8 cellular contexts compared by ENCODE assay signal in genomic region chr5:37370864-37371726, GRCh38. TPM values are rescaled to one million over a fixed set of nuclear protein-coding genes. Genes with fewer than 3 reads are reported as not detected.
DNase-seq lines count a peak whose midpoint lies in the region; ATAC-seq and TF ChIP-seq lines count a peak whose summit lies in the region.

Gene NUP155, minus strand, starts transcription at chr5:37371106. Its CDS starts 129 bp downstream, at chr5:37370977.

- H3K27me3 ChIP-seq in GM23338 (ENCODE audit: insufficient read depth), result no peaks in the 10 kb centered on the region
- H3K27me3 ChIP-seq in fibroblast of lung (ENCODE audit: control insufficient read depth, insufficient read depth, low read length), result no peaks in the 10 kb centered on the region

- peaks cover 6% of the 10 kb centered on the region for H3K27me3 Mint-ChIP-seq in GM23338 (ENCODE audit: insufficient read depth, low read depth, poor library complexity)
- H3K27me3 Mint-ChIP-seq in naive thymus-derived CD8-positive, alpha-beta T cell, result no peaks in the 10 kb centered on the region

- peak within 1 kb of the TSS; percentile 84 for H3K9ac ChIP-seq in fibroblast of lung (ENCODE audit: insufficient read depth, low read length)

- peaks cover 47% of the 10 kb centered on the region for H3K79me2 ChIP-seq in GM23338 (replicated peaks; ENCODE audit: insufficient read depth)
- peaks cover 44% of the 10 kb centered on the region for H3K79me2 ChIP-seq in fibroblast of lung (ENCODE audit: control insufficient read depth, insufficient read depth, low read length)

- H3K27ac ChIP-seq in GM23338 (ENCODE audit: low read depth) (peak within 1 kb of the TSS; percentile 84), fibroblast of lung (ENCODE audit: insufficient read depth, low read length) (peak within 1 kb of the TSS; percentile 90)

- H3K4me3 Mint-ChIP-seq in GM23338, result peak within 1 kb of the TSS; percentile 99
- peak within 1 kb of the TSS; percentile 95 to 99 (median 98) for H3K4me3 Mint-ChIP-seq in naive thymus-derived CD8-positive, alpha-beta T cell

- ATAC-seq in GM23338, result peak; percentile 96
- ATAC-seq in naive thymus-derived CD8-positive, alpha-beta T cell, result peak; percentile 92 to 93

- peak; percentile 97 for DNase-seq in Daoy (ENCODE audit: low read depth)
- DNase-seq in GM23338 (ENCODE audit: low spot score), result peak; percentile 99
- peak; percentile 95 for DNase-seq in LHCN-M2 (ENCODE audit: low read depth)
- DNase-seq in RPMI8226, result peak; percentile 97
- peak; percentile 76 to 80 for DNase-seq in activated T-helper 1 cell treated with anti-CD3 and anti-CD28 coated beads, Interleukin-2, amount 50 U/mL, for 16 hours (ENCODE audit: low read depth in 1 of 2, low spot score in 1 of 2)
- DNase-seq in fibroblast of lung (ENCODE audit: low read depth in 2 of 2), result peak; percentile 96 to 97
- peak; percentile 74 to 93 (median 86) for DNase-seq in naive thymus-derived CD8-positive, alpha-beta T cell
- DNase-seq in stimulated activated naive CD4-positive, alpha-beta T cell (lab: John Stamatoyannopoulos, UW), result peak; percentile 76 to 87 (median 84)

- H3K4me2 ChIP-seq in GM23338 (peak within 1 kb of the TSS; percentile 95), fibroblast of lung (ENCODE audit: extremely low read depth, insufficient read depth, low read length) (peak within 1 kb of the TSS; percentile 60)

- H3K9me3 Mint-ChIP-seq in GM23338, result no peaks in the 10 kb centered on the region; the same call in 2 of the 3 replicates
- no peaks in the 10 kb centered on the region for H3K9me3 Mint-ChIP-seq in naive thymus-derived CD8-positive, alpha-beta T cell

- no peaks in the 10 kb centered on the region for H3K9me2 ChIP-seq in GM23338 (ENCODE audit: insufficient read depth)

- peaks cover 14% of the 10 kb centered on the region for H3K4me1 Mint-ChIP-seq in GM23338
- H3K4me1 Mint-ChIP-seq in naive thymus-derived CD8-positive, alpha-beta T cell, result peaks cover 21 to 43% (median 40%) of the 10 kb centered on the region in 4 donors

- H3K36me3 ChIP-seq in GM23338 (ENCODE audit: insufficient read depth) (no peaks in the 10 kb centered on the region), fibroblast of lung (ENCODE audit: control insufficient read depth, insufficient read depth, low read length) (no peaks in the 10 kb centered on the region)

- H3K27ac Mint-ChIP-seq in GM23338, result peak within 1 kb of the TSS; percentile 99
- H3K27ac Mint-ChIP-seq in naive thymus-derived CD8-positive, alpha-beta T cell, result peak within 1 kb of the TSS; percentile 94 to 99 (median 97)

- peak within 1 kb of the TSS; percentile 98 for H3K4me3 ChIP-seq in GM23338
- H3K4me3 ChIP-seq in fibroblast of lung (replicated peaks in 1 of 4; ENCODE audit: control extremely low read depth in 1 of 4, insufficient read depth in 1 of 4, low read depth in 3 of 4, low read length in 4 of 4), result peak within 1 kb of the TSS; percentile 78 to 99 (median 92)

- H3K36me3 Mint-ChIP-seq in GM23338 (ENCODE audit: low read depth), result peaks cover 9% of the 10 kb centered on the region; the same call in 2 of the 3 replicates
- peaks cover 0 to 12% (median 0%) of the 10 kb centered on the region in 3 donors for H3K36me3 Mint-ChIP-seq in naive thymus-derived CD8-positive, alpha-beta T cell

- no peaks in the 10 kb centered on the region for H3F3A ChIP-seq in GM23338 (replicated peaks; ENCODE audit: low read depth)

- no peak for TF ChIP-seq CTCF in GM23338 (conservative IDR thresholded peaks at IDR 0.05; ENCODE audit: low read depth in 2 of 2)
- no peak for TF ChIP-seq CTCF in fibroblast of lung (conservative IDR thresholded peaks at IDR 0.05 in 1 of 2, IDR thresholded peaks at IDR 0.05 in 1 of 2; ENCODE audit: low read depth in 1 of 2, low read length in 2 of 2)

- H3K4me1 ChIP-seq in GM23338 (ENCODE audit: insufficient read depth) (peaks cover 10% of the 10 kb centered on the region), fibroblast of lung (ENCODE audit: control insufficient read depth, extremely low read depth, insufficient read depth, low read length) (peaks cover 2% of the 10 kb centered on the region)

- H3K9me3 ChIP-seq in fibroblast of lung (ENCODE audit: control insufficient read depth, insufficient read depth, low read depth, low read length), result no peaks in the 10 kb centered on the region

- H4K20me1 ChIP-seq in GM23338 (replicated peaks; ENCODE audit: insufficient read depth), result peaks cover 17% of the 10 kb centered on the region; the same call in 1 of the 2 replicates
- H4K20me1 ChIP-seq in fibroblast of lung (ENCODE audit: control insufficient read depth, extremely low read depth, insufficient read depth, low read length), result no peaks in the 10 kb centered on the region

- peak within 1 kb of the TSS; percentile 86 for H2AFZ ChIP-seq in GM23338
- H2AFZ ChIP-seq in fibroblast of lung (ENCODE audit: low read length), result peak within 1 kb of the TSS; percentile 94

- POLR2A ChIA-PET in naive thymus-derived CD8-positive, alpha-beta T cell (lab: Charles Lee), result interaction anchor here (0.6 to 2.5 kb wide), 6 partner anchors 9 to 500 kb away, joined by 3 to 34 read pairs (median 4); partner anchors contain the start of genes CPLANE1, NIPBL and WDR70

TF ChIP-seq in GM23338, 12 proteins besides CTCF, POLR2A, EP300 and RAD21:
- TF ChIP-seq POLR2AphosphoS5 (IDR thresholded peaks at IDR 0.05; ENCODE audit: low read depth) (peak; percentile 72), EZH2phosphoT487 (IDR thresholded peaks at IDR 0.05; ENCODE audit: unreplicated experiment) (no peak), CREB1 (CRISPR knock-in tag; IDR thresholded peaks at IDR 0.05; ENCODE audit: low read depth) (peak; percentile 97), EZH2 (IDR thresholded peaks at IDR 0.05; ENCODE audit: low read depth, unreplicated experiment) (no peak), ETS1 (IDR thresholded peaks at IDR 0.05) (peak; percentile 91)

RNA-seq across cellular contexts. Expression of gene NUP155, which starts in this region (rescaled TPM):
- total RNA-seq in Daoy (2014; rRNA removed; shearing (Covaris generic)), result 54.8 and 55.0 TPM in 2 replicates
- 84.9 and 94.6 TPM in 2 replicates for total RNA-seq in GM23338 (2014; rRNA removed; shearing (Covaris generic))
- 24.2 and 24.3 TPM in 2 replicates for polyA plus RNA-seq in GM23338 (2016; fragmentation: Nextera tagmentation; extraction: Ambion mirVana)
- total RNA-seq in LHCN-M2 (2014; rRNA removed), result 47.0 and 47.5 TPM in 2 replicates
- polyA plus RNA-seq in LHCN-M2 (2012), result 10.8 TPM
- 21.8 and 26.3 TPM in 2 replicates for total RNA-seq in fibroblast of lung
- 16.6 and 23.2 TPM in 2 replicates for polyA plus RNA-seq in fibroblast of lung
- polyA plus RNA-seq in fibroblast of lung (2012), result 11.5 and 15.6 TPM in 2 replicates
- 35.1 and 35.7 TPM in 2 replicates for polyA minus RNA-seq in fibroblast of lung (ENCODE audit: low replicate concordance)
- total RNA-seq in naive thymus-derived CD8-positive, alpha-beta T cell, result 10 to 100 TPM; 29.7 to 30.7 TPM
- polyA plus RNA-seq in naive thymus-derived CD8-positive, alpha-beta T cell, result 10 to 100 TPM; 16.6 to 25.0 (median 24.5) TPM

Comparison
In these comparisons a context has a peak if more than half of its experiments do, and no peak if none do; other contexts are left out.
1. Peak in every context shown above with its lines: DNase-seq, ATAC-seq, H3K4me3 ChIP-seq and H3K27ac ChIP-seq.